1 cellular context compared by ENCODE assay signal in genomic region chr11:79663012-79663411, GRCh38.
TF ChIP-seq lines count a peak whose summit lies in the region.

No MANE protein-coding gene starts in this region.

TF ChIP-seq in H1, 55 proteins besides CTCF, POLR2A, EP300 and RAD21 (continued from another document):
- TF ChIP-seq CHD7 (IDR thresholded peaks at IDR 0.05; ENCODE audit: insufficient replicate concordance, low read length) (no peak), KDM1A (IDR thresholded peaks at IDR 0.05; ENCODE audit: borderline replicate concordance, low read length) (no peak), YY1 (IDR thresholded peaks at IDR 0.05; ENCODE audit: low read depth, low read length) (no peak), TAF7 (optimal IDR thresholded peaks at IDR 0.05; ENCODE audit: borderline replicate concordance, low read depth, low read length) (no peak)
- TF ChIP-seq, protein P1, sequence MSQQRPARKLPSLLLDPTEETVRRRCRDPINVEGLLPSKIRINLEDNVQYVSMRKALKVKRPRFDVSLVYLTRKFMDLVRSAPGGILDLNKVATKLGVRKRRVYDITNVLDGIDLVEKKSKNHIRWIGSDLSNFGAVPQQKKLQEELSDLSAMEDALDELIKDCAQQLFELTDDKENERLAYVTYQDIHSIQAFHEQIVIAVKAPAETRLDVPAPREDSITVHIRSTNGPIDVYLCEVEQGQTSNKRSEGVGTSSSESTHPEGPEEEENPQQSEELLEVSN (IDR thresholded peaks at IDR 0.05) = no peak
